ENCODE assay signal across 12 cellular contexts in genomic region chr6:168032383-168032760, GRCh38. TPM values are rescaled to one million over a fixed set of nuclear protein-coding genes. Genes with fewer than 3 reads are reported as not detected.
DNase-seq lines count a peak whose midpoint lies in the region; ATAC-seq and TF ChIP-seq lines count a peak whose summit lies in the region.
"Had no signal": no experiment of that assay in that cellular context is flagged by ENCODE, and none has a peak within 500 bp of the region (broad histone marks: within the 10 kb centered on the region; RNA-seq: fewer than 3 reads in every experiment).

No MANE protein-coding gene starts in this region.

- no peak for ATAC-seq in lower lobe of right lung
- no peak for ATAC-seq in GM21576 (IDR thresholded peaks at IDR 0.05; ENCODE audit: unreplicated experiment)
- no peak for ATAC-seq in HG02970 (IDR thresholded peaks at IDR 0.05; ENCODE audit: low FRiP score, unreplicated experiment)
- ATAC-seq: body of pancreas, mucosa of descending colon had no signal

- H3K36me3 ChIP-seq in left ventricle myocardium inferior (no peaks in the 10 kb centered on the region), lower lobe of right lung (no peaks in the 10 kb centered on the region)

- no peak for DNase-seq in left ventricle myocardium inferior
- DNase-seq in cardiac septum (ENCODE audit: low spot score): no peak
- peak; percentile 69 to 74 for DNase-seq in cardiac fibroblast (ENCODE audit: low read depth in 2 of 2)
- DNase-seq in lower lobe of right lung: no peak
- DNase-seq in activated gamma-delta T cell (lab: John Stamatoyannopoulos, UW): no peak
- DNase-seq in GOT3 (lab: John Stamatoyannopoulos, UW): no peak
- DNase-seq: activated B cell treated with CpG ODN at 0.5 μM for 24 hours, body of pancreas had no signal

- H3K27me3 ChIP-seq in left ventricle myocardium inferior (ENCODE audit: low read depth) (peaks cover 11% of the 10 kb centered on the region), lower lobe of right lung (ENCODE audit: low read depth) (no peaks in the 10 kb centered on the region)
- H3K27me3 ChIP-seq: body of pancreas had no signal

- H3K4me3 ChIP-seq in left ventricle myocardium inferior (no peak overlapping the region), cardiac fibroblast (replicated peaks in 1 of 2; ENCODE audit: low read depth in 2 of 2, low read length in 2 of 2) (no peak overlapping the region), lower lobe of right lung (no peak overlapping the region)
- H3K4me3 ChIP-seq: body of pancreas, mucosa of descending colon had no signal

- peak overlapping the region; percentile 92 for H3K27ac ChIP-seq in left ventricle myocardium inferior (replicated peaks)
- H3K27ac ChIP-seq in lower lobe of right lung: peak overlapping the region; percentile 67
- H3K27ac ChIP-seq: C4-2B had no signal

- TF ChIP-seq CTCF in left ventricle myocardium inferior (IDR thresholded peaks at IDR 0.05; ENCODE audit: borderline replicate concordance) (no peak), cardiac fibroblast (IDR thresholded peaks at IDR 0.05; ENCODE audit: low read depth, low read length) (peak; percentile 54), lower lobe of right lung (IDR thresholded peaks at IDR 0.05) (no peak)

- H3K9me3 ChIP-seq in left ventricle myocardium inferior (replicated peaks) (no peaks in the 10 kb centered on the region), lower lobe of right lung (no peaks in the 10 kb centered on the region)
- H3K9me3 ChIP-seq: body of pancreas, mucosa of descending colon had no signal

- intact Hi-C loops in left ventricle myocardium inferior (cut with micrococcal nuclease) (no loop called here), cardiac septum (cut with DNase I) (loop anchor here (5.0 kb wide), 1 partner anchor 40 kb away; no protein-coding TSS in a partner anchor), lower lobe of right lung (cut with DNase I) (no loop called here)

- H3K4me1 ChIP-seq in left ventricle myocardium inferior: peaks cover 63% of the 10 kb centered on the region
- peaks cover 35% of the 10 kb centered on the region for H3K4me1 ChIP-seq in lower lobe of right lung

RNA-seq across cellular contexts. Expression of gene KIF25, which starts 34.9 kb away (rescaled TPM):
- 0.22 TPM for total RNA-seq in left ventricle myocardium inferior
- total RNA-seq in cardiac septum: 0.24 TPM
- total RNA-seq in lower lobe of right lung: 0.56 TPM
- total RNA-seq: activated B cell treated with CpG ODN at 0.5 μM for 24 hours had no signal

RNA-seq across cellular contexts. Expression of gene FRMD1, which starts 46.6 kb away (rescaled TPM):
- total RNA-seq in left ventricle myocardium inferior (0.16 TPM), cardiac septum (not detected), lower lobe of right lung (not detected)
- total RNA-seq: activated B cell treated with CpG ODN at 0.5 μM for 24 hours, body of pancreas had no signal

Comparison
In these comparisons a context has a peak if more than half of its experiments do, and no peak if none do; other contexts are left out.
1. DNase-seq: peak in cardiac fibroblast (2 of 2); none in left ventricle myocardium inferior (single experiment), cardiac septum (single experiment), lower lobe of right lung (single experiment), activated gamma-delta T cell (single experiment) and GOT3 (single experiment).